In genomic region chr4:170589597-170590191, GRCh38 we compare ENCODE assay signal across 8 cellular contexts.
DNase-seq lines count a peak whose midpoint lies in the region; ATAC-seq and TF ChIP-seq lines count a peak whose summit lies in the region.

No MANE protein-coding gene starts in this region.

- H3K27ac Mint-ChIP-seq in MCF 10A (ENCODE audit: low read depth, unreplicated experiment): no peak overlapping the region
- no peak overlapping the region for H3K27ac Mint-ChIP-seq in natural killer cell

- H3K4me3 Mint-ChIP-seq in MCF 10A (ENCODE audit: unreplicated experiment) (no peak overlapping the region), natural killer cell (no peak overlapping the region)

- H3K27me3 ChIP-seq in breast epithelium: no peaks in the 10 kb centered on the region

- ATAC-seq in HG02938 (IDR thresholded peaks at IDR 0.05; ENCODE audit: unreplicated experiment): peak; percentile 99
- no peak for ATAC-seq in natural killer cell

- POLR2A ChIA-PET in MCF 10A (lab: Yijun Ruan, JAX): interaction anchor here (0.6 to 1.3 kb wide), 3 partner anchors 10 to 502 kb away, joined by 3 to 4 read pairs (median 3); no protein-coding TSS in a partner anchor

- no TSS peak for BruUV-seq in MCF 10A (replicated peaks; lab: Mats Ljungman, UMichigan)

- intact Hi-C loops in MCF 10A (cut with micrococcal nuclease) (loop anchor here (1.0 to 10.0 kb wide), 5 partner anchors 264 to 1613 kb away; no protein-coding TSS in a partner anchor), breast epithelium (cut with DNase I; ENCODE audit: low total_unique reads) (no loop called here), natural killer cell (cut with micrococcal nuclease) (no loop called here)

- DNase-seq in MCF 10A (ENCODE audit: unreplicated experiment) (peak; percentile 61), breast epithelium (ENCODE audit: low spot score in 2 of 2) (no peak), NCI-H345 treated with DMSO at 0.1 percent for 48 hours (lab: John Stamatoyannopoulos, UW; ENCODE audit: unreplicated experiment) (peak; percentile 21), erythroblast (lab: John Stamatoyannopoulos, UW) (peak; percentile 12 to 22), foreskin melanocyte (no peak), natural killer cell (no peak)
- DNase-seq in stimulated activated naive CD4-positive, alpha-beta T cell treated with Interleukin-2 at 50 U/mL for 16 hours (lab: John Stamatoyannopoulos, UW): no peak

- H3K9me3 Mint-ChIP-seq in MCF 10A (ENCODE audit: unreplicated experiment) (no peaks in the 10 kb centered on the region), natural killer cell (peaks cover under 1 to 6% of the 10 kb centered on the region in 2 donors)

- CTCF ChIA-PET in MCF 10A (lab: Yijun Ruan, JAX): interaction anchor here (0.6 to 12.9 kb wide), 25 partner anchors 13 to 1612 kb away, joined by 3 to 110 read pairs (median 4); no protein-coding TSS in a partner anchor

- TF ChIP-seq POLR2A in breast epithelium (IDR thresholded peaks at IDR 0.05) (no peak), erythroblast (IDR thresholded peaks at IDR 0.05; ENCODE audit: low read length) (no peak)

- H3K27me3 Mint-ChIP-seq in MCF 10A (ENCODE audit: insufficient read depth, unreplicated experiment) (no peaks in the 10 kb centered on the region), natural killer cell (ENCODE audit: low read depth in 2 of 2) (no peaks in the 10 kb centered on the region)

- H3K36me3 Mint-ChIP-seq in MCF 10A (ENCODE audit: insufficient read depth, unreplicated experiment) (no peaks in the 10 kb centered on the region), natural killer cell (no peaks in the 10 kb centered on the region)

- TF ChIP-seq CTCF in MCF 10A (IDR thresholded peaks at IDR 0.05; ENCODE audit: unreplicated experiment): peak; percentile 34
- TF ChIP-seq CTCF in breast epithelium (IDR thresholded peaks at IDR 0.05): no peak
- no peak for TF ChIP-seq CTCF in natural killer cell (IDR thresholded peaks at IDR 0.05)

- H3K4me1 Mint-ChIP-seq in MCF 10A (ENCODE audit: insufficient read depth, unreplicated experiment): no peaks in the 10 kb centered on the region
- no peaks in the 10 kb centered on the region for H3K4me1 Mint-ChIP-seq in natural killer cell

- no peaks in the 10 kb centered on the region for H3K9me3 ChIP-seq in breast epithelium

- H3K27ac ChIP-seq in breast epithelium: no peak overlapping the region

- no peaks in the 10 kb centered on the region for H3K36me3 ChIP-seq in breast epithelium

- H3K4me3 ChIP-seq in breast epithelium: no peak overlapping the region

- H3K4me1 ChIP-seq in breast epithelium: no peaks in the 10 kb centered on the region

Comparison
In these comparisons a context has a peak if more than half of its experiments do, and no peak if none do; other contexts are left out.
1. DNase-seq: peak in MCF 10A (single experiment), NCI-H345 treated with DMSO at 0.1 percent for 48 hours (single experiment) and erythroblast (2 of 2); none in breast epithelium (0 of 2), foreskin melanocyte (single experiment), natural killer cell (single experiment) and stimulated activated naive CD4-positive, alpha-beta T cell treated with Interleukin-2 at 50 U/mL for 16 hours (single experiment).